In the genomic region with DNA sequence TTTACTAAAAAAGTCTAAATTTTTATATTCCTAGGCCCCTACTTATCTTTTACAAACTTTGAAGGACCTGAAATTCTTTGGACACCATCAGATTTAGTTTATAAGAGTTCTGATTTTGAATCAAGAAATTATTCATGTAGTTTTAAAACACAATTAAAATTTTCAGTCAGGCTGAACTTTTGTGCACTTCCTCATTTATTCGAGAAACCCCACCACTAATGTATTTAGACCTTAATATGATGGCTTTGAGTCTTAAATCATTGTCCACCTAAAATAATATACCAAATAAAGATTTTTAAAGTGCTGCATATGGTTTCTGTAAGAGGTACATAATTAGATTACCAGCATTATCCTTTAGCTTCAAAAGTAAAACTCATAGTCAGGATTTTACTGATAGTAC, we compare ENCODE assay signal across 29 cellular contexts.
"Had no signal": no experiment of that assay in that cellular context is flagged by ENCODE, and none has a peak within 500 bp of the region (broad histone marks: within the 10 kb centered on the region; RNA-seq: fewer than 3 reads in every experiment).

No MANE protein-coding gene starts in this region.

- DNase-seq: nephron progenitor cell; nucleus accumbens; ovary; posterior cingulate gyrus; psoas muscle; right cardiac atrium; right lobe of liver; sigmoid colon; small intestine; stimulated activated CD4-positive, alpha-beta T cell treated with anti-CD3 and anti-CD28 coated beads, Interleukin-15, amount 100 ng/mL, for 24 hours; stimulated activated CD4-positive, alpha-beta T cell treated with anti-CD3 and anti-CD28 coated beads, Interleukin-2, amount 100 ng/mL, for 24 hours; stimulated activated CD4-positive, alpha-beta T cell treated with anti-CD3 and anti-CD28 coated beads, Interleukin-2, amount 100 ng/mL, for 48 hours; stimulated activated CD4-positive, alpha-beta T cell treated with anti-CD3 and anti-CD28 coated beads, Interleukin-4, amount 100 ng/mL, for 24 hours; stimulated activated naive B cell treated with anti-CD40 and anti-IgM and Interleukin-4, amounts not matched to agents 10 μg/mL and 1 μg/mL and 100 μg/mL, for 72 hours; stimulated activated naive CD4-positive, alpha-beta T cell treated with Interleukin-2 at 50 U/mL for 16 hours; stomach; thyroid gland; trophoblast cell; upper lobe of left lung had no signal

- H3K36me3 ChIP-seq: neutrophil, ovary, right lobe of liver, sigmoid colon, thyroid gland, tibial nerve, vagina had no signal

- H3K27me3 ChIP-seq: neutrophil, ovary, right lobe of liver, sigmoid colon, stomach, thyroid gland, tibial nerve, upper lobe of left lung, vagina had no signal

- H3K4me3 Mint-ChIP-seq: natural killer cell treated with Interleukin-12 subunit alpha and Interleukin-12 subunit beta and Interleukin-15 and Interleukin-18, amount 100 ng/mL, for 72 hours; nephron progenitor cell; neural crest cell; stimulated activated effector memory CD8-positive, alpha-beta T cell treated with anti-CD3 and anti-CD28 coated beads, Interleukin-12 subunit alpha, Interleukin-12 subunit beta, amount 100 ng/mL, for 72 hours; stimulated activated naive B cell treated with anti-CD40 and anti-IgM and Interleukin-4, amounts not matched to agents 10 μg/mL and 1 μg/mL and 100 μg/mL, for 72 hours; stimulated activated naive CD8-positive, alpha-beta T cell treated with anti-CD3 and anti-CD28 coated beads, Interleukin-15, Interleukin-2, amounts not matched to agents 100 ng/mL and 50 ng/mL, for 24 hours had no signal

- H3K9me3 Mint-ChIP-seq: natural killer cell treated with Interleukin-12 subunit alpha and Interleukin-12 subunit beta and Interleukin-15 and Interleukin-18, amount 100 ng/mL, for 72 hours; nephron progenitor cell; neural crest cell; stimulated activated effector memory CD8-positive, alpha-beta T cell treated with anti-CD3 and anti-CD28 coated beads, Interleukin-12 subunit alpha, Interleukin-12 subunit beta, amount 100 ng/mL, for 72 hours; stimulated activated naive CD8-positive, alpha-beta T cell treated with anti-CD3 and anti-CD28 coated beads, Interleukin-15, Interleukin-2, amounts not matched to agents 100 ng/mL and 50 ng/mL, for 24 hours had no signal

- H3K4me1 ChIP-seq: parathyroid adenoma, psoas muscle, stomach, thyroid gland, tibial nerve, upper lobe of left lung, vagina had no signal

- ATAC-seq: natural killer cell treated with Interleukin-12 subunit alpha and Interleukin-12 subunit beta and Interleukin-15 and Interleukin-18, amount 100 ng/mL, for 72 hours; psoas muscle; right cardiac atrium; right lobe of liver; stimulated activated effector memory CD8-positive, alpha-beta T cell treated with anti-CD3 and anti-CD28 coated beads, Interleukin-12 subunit alpha, Interleukin-12 subunit beta, amount 100 ng/mL, for 72 hours; stimulated activated naive B cell treated with anti-CD40 and anti-IgM and Interleukin-4, amounts not matched to agents 10 μg/mL and 1 μg/mL and 100 μg/mL, for 72 hours had no signal

- H3K9me3 ChIP-seq: neutrophil, ovary, psoas muscle, right lobe of liver, sigmoid colon, stomach, thoracic aorta, thyroid gland, tibial nerve, upper lobe of left lung, vagina had no signal

- H3K4me3 ChIP-seq: ovary, psoas muscle, right lobe of liver, sigmoid colon, stomach, thoracic aorta, thyroid gland, tibial nerve, upper lobe of left lung, vagina had no signal

- H3K27ac ChIP-seq: neutrophil, ovary, psoas muscle, right lobe of liver, sigmoid colon, stomach, thoracic aorta, thyroid gland, tibial nerve, upper lobe of left lung, vagina had no signal

- H3K79me2 ChIP-seq: parathyroid adenoma had no signal

- H3K27ac Mint-ChIP-seq: natural killer cell treated with Interleukin-12 subunit alpha and Interleukin-12 subunit beta and Interleukin-15 and Interleukin-18, amount 100 ng/mL, for 72 hours; progenitor cell of endocrine pancreas; stimulated activated effector memory CD8-positive, alpha-beta T cell treated with anti-CD3 and anti-CD28 coated beads, Interleukin-12 subunit alpha, Interleukin-12 subunit beta, amount 100 ng/mL, for 72 hours; stimulated activated naive B cell treated with anti-CD40 and anti-IgM and Interleukin-4, amounts not matched to agents 10 μg/mL and 1 μg/mL and 100 μg/mL, for 72 hours; stimulated activated naive CD8-positive, alpha-beta T cell treated with anti-CD3 and anti-CD28 coated beads, Interleukin-15, Interleukin-2, amounts not matched to agents 100 ng/mL and 50 ng/mL, for 24 hours had no signal

- H3K27me3 Mint-ChIP-seq: natural killer cell treated with Interleukin-12 subunit alpha and Interleukin-12 subunit beta and Interleukin-15 and Interleukin-18, amount 100 ng/mL, for 72 hours; progenitor cell of endocrine pancreas; stimulated activated naive B cell treated with anti-CD40 and anti-IgM and Interleukin-4, amounts not matched to agents 10 μg/mL and 1 μg/mL and 100 μg/mL, for 72 hours; stimulated activated naive CD8-positive, alpha-beta T cell treated with anti-CD3 and anti-CD28 coated beads, Interleukin-15, Interleukin-2, amounts not matched to agents 100 ng/mL and 50 ng/mL, for 24 hours had no signal

- H3K9ac ChIP-seq: parathyroid adenoma had no signal

- H2AFZ ChIP-seq: parathyroid adenoma had no signal

- H3K36me3 Mint-ChIP-seq: natural killer cell treated with Interleukin-12 subunit alpha and Interleukin-12 subunit beta and Interleukin-15 and Interleukin-18, amount 100 ng/mL, for 72 hours; stimulated activated effector memory CD8-positive, alpha-beta T cell treated with anti-CD3 and anti-CD28 coated beads, Interleukin-12 subunit alpha, Interleukin-12 subunit beta, amount 100 ng/mL, for 72 hours had no signal

- H3K4me1 Mint-ChIP-seq: nephron progenitor cell; neural crest cell; stimulated activated effector memory CD8-positive, alpha-beta T cell treated with anti-CD3 and anti-CD28 coated beads, Interleukin-12 subunit alpha, Interleukin-12 subunit beta, amount 100 ng/mL, for 72 hours; stimulated activated naive B cell treated with anti-CD40 and anti-IgM and Interleukin-4, amounts not matched to agents 10 μg/mL and 1 μg/mL and 100 μg/mL, for 72 hours had no signal
